16 cellular contexts compared by ENCODE assay signal in genomic region chr20:8518878-8519277, GRCh38.
"Had no signal": no experiment of that assay in that cellular context is flagged by ENCODE, and none has a peak within 500 bp of the region (broad histone marks: within the 10 kb centered on the region; RNA-seq: fewer than 3 reads in every experiment).

No MANE protein-coding gene starts in this region.

- H3K4me3 Mint-ChIP-seq: activated naive CD4-positive, alpha-beta T cell treated with anti-CD3 and anti-CD28 coated beads for 36 hours; activated T-helper 17 cell treated with anti-CD3 and anti-CD28 coated beads, Interleukin-2, amount 50 U/mL, for 72 hours; immature natural killer cell had no signal

- H3K4me3 ChIP-seq: coronary artery, lower lobe of right lung had no signal

- H3K27me3 Mint-ChIP-seq: activated T-helper 17 cell treated with anti-CD3 and anti-CD28 coated beads, Interleukin-2, amount 50 U/mL, for 72 hours; naive B cell; progenitor cell of endocrine pancreas had no signal

- H3K9me3 ChIP-seq: lower lobe of right lung had no signal

- H3K27ac Mint-ChIP-seq: activated naive CD4-positive, alpha-beta T cell treated with anti-CD3 and anti-CD28 coated beads for 36 hours; activated T-helper 17 cell treated with anti-CD3 and anti-CD28 coated beads, Interleukin-2, amount 50 U/mL, for 72 hours; progenitor cell of endocrine pancreas had no signal

- H3K9me3 Mint-ChIP-seq: activated T-helper 17 cell treated with anti-CD3 and anti-CD28 coated beads, Interleukin-2, amount 50 U/mL, for 72 hours had no signal

- H3K27ac ChIP-seq: coronary artery, lower lobe of right lung, WERI-Rb-1 had no signal

- H3K4me1 ChIP-seq: lower lobe of right lung had no signal

- H3K36me3 ChIP-seq: lower lobe of right lung, WERI-Rb-1 had no signal

- H3K36me3 Mint-ChIP-seq: immature natural killer cell, naive B cell had no signal

- DNase-seq: activated CD4-positive, alpha-beta T cell treated with anti-CD3 and anti-CD28 coated beads for 4 hours; activated naive CD4-positive, alpha-beta T cell treated with anti-CD3 and anti-CD28 coated beads for 36 hours; activated T-cell treated with anti-CD3 and anti-CD28 coated beads for 4 hours; effector CD8-positive, alpha-beta T cell; hypothalamus; immature natural killer cell; lower lobe of right lung; naive B cell; nucleus accumbens; right cardiac atrium; small intestine; T-helper 9 cell; WERI-Rb-1 had no signal

- ATAC-seq: activated T-helper 17 cell treated with anti-CD3 and anti-CD28 coated beads, Interleukin-2, amount 50 U/mL, for 72 hours; lower lobe of right lung; right cardiac atrium had no signal
